ENCODE assay signal across 22 cellular contexts in the genomic region with DNA sequence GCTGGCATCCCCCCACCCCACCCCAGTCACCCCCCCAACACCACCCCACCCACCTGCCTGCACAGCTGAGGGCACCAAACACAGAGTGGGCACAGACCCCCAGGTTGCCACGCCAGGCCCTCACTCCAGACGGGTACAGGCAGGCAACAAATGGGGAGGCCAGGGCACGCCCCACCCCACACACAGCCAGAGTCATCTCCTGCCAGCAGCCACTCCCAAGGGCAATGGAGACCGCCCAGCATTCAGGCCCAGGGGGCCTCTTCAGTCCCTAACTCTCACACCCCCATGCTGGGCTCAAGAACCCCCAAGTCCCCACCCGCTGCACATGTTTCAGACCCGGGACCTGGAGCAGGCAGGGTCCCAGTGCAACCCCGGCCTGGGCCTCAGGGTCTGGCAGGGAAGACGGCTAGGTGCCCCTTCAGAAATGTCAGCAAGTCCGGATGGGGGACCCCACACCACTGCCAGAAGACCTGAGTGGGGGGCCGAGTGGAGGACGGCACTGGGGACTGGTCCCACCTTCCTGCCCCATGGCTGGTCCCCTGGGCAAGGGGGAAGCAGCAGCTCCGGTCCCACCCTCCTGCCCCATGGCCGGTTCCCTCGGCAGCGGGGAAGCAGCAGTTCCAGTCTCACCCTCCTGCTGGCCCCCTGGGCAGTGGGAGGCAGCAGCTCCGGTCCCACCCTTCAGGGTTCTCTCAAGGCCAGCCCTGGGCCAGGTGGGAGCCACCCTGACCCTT.
"Had no signal": no experiment of that assay in that cellular context is flagged by ENCODE, and none has a peak within 500 bp of the region (broad histone marks: within the 10 kb centered on the region; RNA-seq: fewer than 3 reads in every experiment).

No MANE protein-coding gene starts in this region.

- ATAC-seq: activated CD8-positive, alpha-beta memory T cell treated with anti-CD3 and anti-CD28 coated beads, Interleukin-2, amount 10 ng/mL, durations not matched to agents 7 days and 5 days; activated naive CD4-positive, alpha-beta T cell treated with anti-CD3 and anti-CD28 coated beads, Interleukin-2, amount 50 U/mL, for 72 hours; T-cell; WTC11 had no signal

- H3K27me3 Mint-ChIP-seq: activated CD8-positive, alpha-beta memory T cell treated with anti-CD3 and anti-CD28 coated beads, Interleukin-2, amount 10 ng/mL, durations not matched to agents 7 days and 5 days; activated T-cell treated with anti-CD3 and anti-CD28 coated beads, Interleukin-2, amount 50 U/mL, for 24 hours; T-cell had no signal

- H3K36me3 Mint-ChIP-seq: activated CD8-positive, alpha-beta memory T cell treated with anti-CD3 and anti-CD28 coated beads, Interleukin-2, amount 10 ng/mL, durations not matched to agents 7 days and 5 days; activated naive CD4-positive, alpha-beta T cell treated with anti-CD3 and anti-CD28 coated beads, Interleukin-2, amount 50 U/mL, for 72 hours; T-cell; WTC11 had no signal

- H3K4me1 Mint-ChIP-seq: activated CD8-positive, alpha-beta memory T cell treated with anti-CD3 and anti-CD28 coated beads, Interleukin-2, amount 10 ng/mL, durations not matched to agents 7 days and 5 days; WTC11 had no signal

- H3K27ac Mint-ChIP-seq: activated CD8-positive, alpha-beta memory T cell treated with anti-CD3 and anti-CD28 coated beads, Interleukin-2, amount 10 ng/mL, durations not matched to agents 7 days and 5 days; activated T-cell treated with anti-CD3 and anti-CD28 coated beads, Interleukin-2, amount 50 U/mL, for 24 hours; activated T-helper 1 cell treated with anti-CD3 and anti-CD28 coated beads, Interleukin-12 subunit alpha, Interleukin-12 subunit beta, Interleukin-2, Interleukin-4 antibody, amounts not matched to agents 30 ng/mL and 10 ng/mL and 1 ng/mL, durations not matched to agents 14 hours and 24 hours and 36 hours; T-cell; WTC11 had no signal

- H3K27ac ChIP-seq: Peyer's patch, SK-N-MC had no signal

- H3K9me3 ChIP-seq: Peyer's patch had no signal

- H3K9me3 Mint-ChIP-seq: activated naive CD4-positive, alpha-beta T cell treated with anti-CD3 and anti-CD28 coated beads, Interleukin-2, amount 50 U/mL, for 72 hours; activated T-cell treated with anti-CD3 and anti-CD28 coated beads, Interleukin-2, amount 50 U/mL, for 24 hours; activated T-helper 1 cell treated with anti-CD3 and anti-CD28 coated beads, Interleukin-12 subunit alpha, Interleukin-12 subunit beta, Interleukin-2, Interleukin-4 antibody, amounts not matched to agents 30 ng/mL and 10 ng/mL and 1 ng/mL, durations not matched to agents 14 hours and 24 hours and 36 hours; T-cell; WTC11 had no signal

- H3K4me3 ChIP-seq: Peyer's patch, SK-N-MC had no signal

- H3K27me3 ChIP-seq: Peyer's patch had no signal

- DNase-seq: activated CD4-positive, alpha-beta T cell treated with anti-CD3 and anti-CD28 coated beads for 48 hours; activated CD4-positive, alpha-beta T cell treated with anti-CD3 and anti-CD28 coated beads, Interleukin-2, amount 50 U/mL, for 4 hours; activated CD4-positive, CD25-positive, alpha-beta regulatory T cell treated with anti-CD3 and anti-CD28 coated beads, Interleukin-2, amount 50 U/mL, for 72 hours; activated CD8-positive, alpha-beta memory T cell treated with anti-CD3 and anti-CD28 coated beads, Interleukin-2, amount 10 ng/mL, durations not matched to agents 7 days and 5 days; activated effector memory CD4-positive, alpha-beta T cell treated with Interleukin-2 at 50 U/mL for 16 hours; activated naive CD4-positive, alpha-beta T cell treated with Interleukin-2 at 50 U/mL for 16 hours; activated T-cell treated with anti-CD3 and anti-CD28 coated beads, Interleukin-2, amount 50 U/mL, for 24 hours; anterior cingulate cortex; Kasumi-1; KBM-7; NCI-H1105 treated with DMSO at 0.1 percent for 48 hours; NCI-H1436 treated with DMSO at 0.1 percent for 48 hours; NCI-H187; NCI-H510A treated with DMSO at 0.1 percent for 48 hours; Peyer's patch; SHP77 treated with DMSO at 0.1 percent for 48 hours; T-cell; T-helper 2 cell had no signal

- H3K4me3 Mint-ChIP-seq: activated CD8-positive, alpha-beta memory T cell treated with anti-CD3 and anti-CD28 coated beads, Interleukin-2, amount 10 ng/mL, durations not matched to agents 7 days and 5 days; activated T-cell treated with anti-CD3 and anti-CD28 coated beads, Interleukin-2, amount 50 U/mL, for 24 hours; activated T-helper 1 cell treated with anti-CD3 and anti-CD28 coated beads, Interleukin-12 subunit alpha, Interleukin-12 subunit beta, Interleukin-2, Interleukin-4 antibody, amounts not matched to agents 30 ng/mL and 10 ng/mL and 1 ng/mL, durations not matched to agents 14 hours and 24 hours and 36 hours; T-cell; WTC11 had no signal
